ENCODE assay signal across 17 cellular contexts in genomic region chr19:11018743-11019142, GRCh38. TPM values are rescaled to one million over a fixed set of nuclear protein-coding genes. Genes with fewer than 3 reads are reported as not detected.
DNase-seq lines count a peak whose midpoint lies in the region; ATAC-seq and TF ChIP-seq lines count a peak whose summit lies in the region.
"Had no signal": no experiment of that assay in that cellular context is flagged by ENCODE, and none has a peak within 500 bp of the region (broad histone marks: within the 10 kb centered on the region; RNA-seq: fewer than 3 reads in every experiment).

No MANE protein-coding gene starts in this region.

- TF ChIP-seq CTCF in RWPE1 (conservative IDR thresholded peaks at IDR 0.05; ENCODE audit: low read depth) (no peak), upper lobe of left lung (IDR thresholded peaks at IDR 0.05) (no peak)

- TF ChIP-seq EP300 in upper lobe of left lung (IDR thresholded peaks at IDR 0.05): no peak

- no peaks in the 10 kb centered on the region for H3K9me3 ChIP-seq in mucosa of rectum (ENCODE audit: control insufficient read depth in 2 of 2, low read length in 2 of 2)
- no peaks in the 10 kb centered on the region for H3K9me3 ChIP-seq in upper lobe of left lung

- no peak for TF ChIP-seq POLR2A in upper lobe of left lung (IDR thresholded peaks at IDR 0.05)

- peak overlapping the region in 1 of 2 donors; percentile 26 for H3K4me3 ChIP-seq in mucosa of rectum (ENCODE audit: low read length in 2 of 2)
- no peak overlapping the region for H3K4me3 ChIP-seq in upper lobe of left lung

- H3K36me3 ChIP-seq in mucosa of rectum (ENCODE audit: control insufficient read depth in 2 of 2, insufficient read depth in 2 of 2, low read length in 2 of 2) (peaks cover 65 to 79% of the 10 kb centered on the region in 2 donors), upper lobe of left lung (peaks cover 58 to 100% (median 90%) of the 10 kb centered on the region in 4 donors)

- CTCF ChIA-PET in RWPE1 (lab: Yijun Ruan, JAX): no interaction called here

- H3K9ac ChIP-seq in mucosa of rectum (ENCODE audit: low read depth in 1 of 2, low read length in 2 of 2): peak overlapping the region in 1 of 2 donors; percentile 45

- DNase-seq in RWPE1 (ENCODE audit: low spot score) (no peak), epithelial cell of prostate (ENCODE audit: low read depth, low spot score) (peak; percentile 31), upper lobe of left lung (peak in 1 of 2 donors; percentile 83), NCI-H446 treated with DMSO at 0.1 percent for 48 hours (lab: John Stamatoyannopoulos, UW) (no peak)
- DNase-seq: activated naive CD4-positive, alpha-beta T cell treated with anti-CD3 and anti-CD28 coated beads, Interleukin-2, amount 10 ng/mL, durations not matched to agents 7 days and 5 days; activated T-cell treated with anti-CD3 and anti-CD28 coated beads, Interleukin-2, amount 50 U/mL, for 48 hours; anterior cingulate cortex; CD8-positive, alpha-beta T cell; DND-41; HCEC 1CT; left ventricle myocardium superior; NCI-H1930; NCI-H345 had no signal

- H3K4me1 ChIP-seq in mucosa of rectum (ENCODE audit: control insufficient read depth in 2 of 2, insufficient read depth in 2 of 2, low read length in 2 of 2): peaks cover 5 to 14% of the 10 kb centered on the region in 2 donors
- peaks cover 0 to 6% (median 2%) of the 10 kb centered on the region in 4 donors for H3K4me1 ChIP-seq in upper lobe of left lung

- POLR2A ChIA-PET in RWPE1 (lab: Yijun Ruan, JAX; ENCODE audit: low non-redundant PET): no interaction called here

- H3K27ac ChIP-seq in RWPE1 (peak overlapping the region; percentile 27), epithelial cell of prostate (peak overlapping the region; percentile 57), mucosa of rectum (ENCODE audit: low read depth in 2 of 2, low read length in 2 of 2) (peak overlapping the region; percentile 49 to 56), upper lobe of left lung (peak overlapping the region; percentile 10 to 64 (median 28))

- ATAC-seq in upper lobe of left lung (ENCODE audit: low FRiP score in 2 of 2): peak in 1 of 2 donors; percentile 64
- no peak for ATAC-seq in GM21528 (IDR thresholded peaks at IDR 0.05; ENCODE audit: low FRiP score, unreplicated experiment)
- ATAC-seq in GM21825 (IDR thresholded peaks at IDR 0.05; ENCODE audit: unreplicated experiment): no peak
- ATAC-seq: CD8-positive, alpha-beta T cell; left ventricle myocardium superior; right cardiac atrium had no signal

- H3K27me3 ChIP-seq in mucosa of rectum (ENCODE audit: control insufficient read depth in 2 of 2, insufficient read depth in 2 of 2, low read length in 2 of 2) (no peaks in the 10 kb centered on the region), upper lobe of left lung (no peaks in the 10 kb centered on the region)

- WGBS in upper lobe of left lung, 2 donors: 63 to 72% methylated on average over 9 to 13 of the region's 13 CpGs

RNA-seq across cellular contexts. Expression of gene SMARCA4, which starts 57.9 kb away (rescaled TPM):
- 100 to 1,000 TPM in 3 of 6 donors, 10 to 100 TPM in 3; 82.8 to 245 (median 108) TPM for total RNA-seq in upper lobe of left lung
